12 cellular contexts compared by ENCODE assay signal in the genomic region with DNA sequence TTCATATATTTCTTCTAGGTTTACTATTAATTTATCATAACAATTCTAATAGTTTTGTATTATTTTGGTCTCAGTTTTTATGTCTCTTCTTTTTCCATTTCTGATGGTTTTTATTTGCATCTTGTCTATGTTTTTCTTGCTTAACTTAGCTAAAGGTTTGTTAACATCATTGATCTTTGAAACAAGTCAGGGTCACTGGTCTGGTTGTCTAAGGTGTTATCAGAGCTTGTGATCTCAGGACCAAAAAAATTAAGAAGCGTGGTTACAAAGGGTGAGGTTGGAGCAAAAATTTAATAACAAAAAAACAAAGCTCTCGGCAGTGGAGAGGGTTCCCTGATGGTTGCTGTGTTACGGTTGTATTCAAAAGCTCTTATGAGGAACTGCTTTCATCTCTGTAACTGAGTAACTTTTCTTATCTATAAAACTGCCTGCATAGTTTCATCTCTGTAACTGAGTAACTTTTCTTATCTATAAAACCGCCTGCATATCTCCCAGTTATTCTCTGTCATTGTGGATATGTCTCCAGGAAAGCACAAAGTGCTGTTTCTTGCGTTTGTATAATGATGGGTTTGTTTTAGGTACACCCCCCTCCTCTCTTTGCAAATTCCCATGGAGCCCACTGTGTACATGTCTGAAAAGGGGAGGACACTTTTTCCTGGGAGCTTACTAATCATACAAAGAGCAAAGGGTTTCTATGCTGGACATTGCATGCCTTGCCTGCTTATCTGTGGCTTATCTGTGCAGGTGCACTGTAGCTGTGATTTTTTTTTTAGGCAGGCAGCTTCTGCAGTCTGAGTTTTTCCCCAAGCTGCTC.
DNase-seq lines count a peak whose midpoint lies in the region; ATAC-seq lines count a peak whose summit lies in the region.
"Had no signal": no experiment of that assay in that cellular context is flagged by ENCODE, and none has a peak within 500 bp of the region (broad histone marks: within the 10 kb centered on the region; RNA-seq: fewer than 3 reads in every experiment).

No MANE protein-coding gene starts in this region.

- ATAC-seq in GM19023 (IDR thresholded peaks at IDR 0.05; ENCODE audit: unreplicated experiment) (peak; percentile 76), HG02852 (IDR thresholded peaks at IDR 0.05; ENCODE audit: unreplicated experiment) (peak; percentile 83)
- ATAC-seq in naive thymus-derived CD4-positive, alpha-beta T cell: peak; percentile 52
- ATAC-seq: esophagus mucosa had no signal

- H3K9me3 Mint-ChIP-seq in naive thymus-derived CD4-positive, alpha-beta T cell: peaks cover 0 to 5% (median 0%) of the 10 kb centered on the region in 11 donors

- peak; percentile 20 for DNase-seq in KBM-7
- DNase-seq in naive thymus-derived CD4-positive, alpha-beta T cell: no peak
- no peak for DNase-seq in MV-4-11 (lab: John Stamatoyannopoulos, UW)
- DNase-seq in activated CD4-positive, CD25-positive, alpha-beta regulatory T cell (lab: John Stamatoyannopoulos, UW): no peak
- no peak for DNase-seq in stimulated activated CD4-positive, alpha-beta T cell treated with anti-CD3 and anti-CD28 coated beads, Interleukin-1b, Interleukin-23, amount 100 ng/mL, for 48 hours
- DNase-seq in activated naive CD4-positive, alpha-beta T cell treated with Interleukin-2 at 50 U/mL for 16 hours: no peak
- DNase-seq: NCI-H446 treated with DMSO at 0.1 percent for 48 hours; stimulated activated CD4-positive, alpha-beta T cell treated with anti-CD3 and anti-CD28 coated beads, Interleukin-4, amount 100 ng/mL, for 1 hour had no signal

- no peak overlapping the region for H3K27ac ChIP-seq in naive thymus-derived CD4-positive, alpha-beta T cell (ENCODE audit: low read depth, low read length)
- H3K27ac ChIP-seq: HL-60 had no signal

- CTCF ChIA-PET in naive thymus-derived CD4-positive, alpha-beta T cell (lab: Charles Lee): no interaction called here

- intact Hi-C loops in naive thymus-derived CD4-positive, alpha-beta T cell (cut with micrococcal nuclease): no loop called here

- H3K9me3 ChIP-seq in naive thymus-derived CD4-positive, alpha-beta T cell (ENCODE audit: control insufficient read depth in 2 of 3, low read length in 3 of 3): no peaks in the 10 kb centered on the region

- no peak overlapping the region for H3K4me3 ChIP-seq in naive thymus-derived CD4-positive, alpha-beta T cell (ENCODE audit: low read length)

- H3K4me1 Mint-ChIP-seq in naive thymus-derived CD4-positive, alpha-beta T cell: no peaks in the 10 kb centered on the region

- POLR2A ChIA-PET in naive thymus-derived CD4-positive, alpha-beta T cell (lab: Charles Lee): no interaction called here

- in situ Hi-C loops in KBM-7 (cut with MboI; ENCODE audit: low pct_unique_long_range_greater_than_20kb, low sequenced_read_pairs): no loop called here

- no peaks in the 10 kb centered on the region for H3K36me3 ChIP-seq in naive thymus-derived CD4-positive, alpha-beta T cell (ENCODE audit: control insufficient read depth in 2 of 3, insufficient read depth in 3 of 3, low read length in 3 of 3)

- H3K27me3 Mint-ChIP-seq in naive thymus-derived CD4-positive, alpha-beta T cell: peaks cover 0 to 23% (median 3%) of the 10 kb centered on the region in 5 donors

- no peak overlapping the region for H3K4me3 Mint-ChIP-seq in naive thymus-derived CD4-positive, alpha-beta T cell

- no peaks in the 10 kb centered on the region for H3K4me1 ChIP-seq in naive thymus-derived CD4-positive, alpha-beta T cell (ENCODE audit: control insufficient read depth in 2 of 2, insufficient read depth in 2 of 2, low read length in 2 of 2)

- no peaks in the 10 kb centered on the region for H3K27me3 ChIP-seq in naive thymus-derived CD4-positive, alpha-beta T cell (ENCODE audit: control insufficient read depth in 2 of 2, insufficient read depth in 2 of 2, low read length in 2 of 2)

- H3K36me3 Mint-ChIP-seq in naive thymus-derived CD4-positive, alpha-beta T cell: no peaks in the 10 kb centered on the region

- H3K27ac Mint-ChIP-seq in naive thymus-derived CD4-positive, alpha-beta T cell: no peak overlapping the region
